8 cellular contexts compared by ENCODE assay signal in genomic region chr10:100286051-100287033, GRCh38.
DNase-seq lines count a peak whose midpoint lies in the region; ATAC-seq lines count a peak whose summit lies in the region.

Gene BLOC1S2 (minus strand): TSS chr10:100286680. CDS start chr10:100286659, 21 bp downstream.

- peak within 1 kb of the TSS; percentile 95 for H3K4me3 Mint-ChIP-seq in central memory CD8-positive, alpha-beta T cell

- peak within 1 kb of the TSS; percentile 92 for H3K27ac Mint-ChIP-seq in central memory CD8-positive, alpha-beta T cell (ENCODE audit: low read depth)

- H3K9me3 Mint-ChIP-seq in central memory CD8-positive, alpha-beta T cell, result no peaks in the 10 kb centered on the region

- H3K36me3 Mint-ChIP-seq in central memory CD8-positive, alpha-beta T cell (ENCODE audit: insufficient read depth), result peaks cover 20% of the 10 kb centered on the region

- H3K27me3 Mint-ChIP-seq in central memory CD8-positive, alpha-beta T cell, result no peaks in the 10 kb centered on the region

- ATAC-seq in GM18870 (IDR thresholded peaks at IDR 0.05; ENCODE audit: unreplicated experiment) (peak; percentile 58), HG03135 (IDR thresholded peaks at IDR 0.05; ENCODE audit: unreplicated experiment) (peak; percentile 86)
- ATAC-seq in activated CD4-positive, CD25-positive, alpha-beta regulatory T cell treated with anti-CD3 and anti-CD28 coated beads, Interleukin-2, amount 50 U/mL, for 24 hours, result peak; percentile 87 to 88
- ATAC-seq in central memory CD8-positive, alpha-beta T cell (replicated peaks; ENCODE audit: extremely low read depth, poor library complexity, severe bottlenecking), result peak; percentile 82

- H3K4me1 Mint-ChIP-seq in central memory CD8-positive, alpha-beta T cell, result peaks cover 20% of the 10 kb centered on the region

- DNase-seq in AG08395 (ENCODE audit: low spot score) (peak; percentile 99), NCI-H345 treated with DMSO at 0.1 percent for 48 hours (lab: John Stamatoyannopoulos, UW; ENCODE audit: unreplicated experiment) (peak; percentile 37), islet precursor cell (peak; percentile 95)
- peak; percentile 78 to 86 for DNase-seq in central memory CD8-positive, alpha-beta T cell (ENCODE audit: low spot score in 2 of 2)
- DNase-seq in stimulated activated CD4-positive, alpha-beta T cell treated with anti-CD3 and anti-CD28 coated beads, Interleukin-12 subunit alpha, Interleukin-12 subunit beta, amount 100 ng/mL, for 4 hours, result peak; percentile 86

Comparison
In these comparisons a context has a peak if more than half of its experiments do, and no peak if none do; other contexts are left out.
1. Peak in every context shown above with its lines: DNase-seq and ATAC-seq.
2. DNase-seq: peak in every context shown above with its lines; median percentile 99 in AG08395; 95 in islet precursor cell; 86 in stimulated activated CD4-positive, alpha-beta T cell treated with anti-CD3 and anti-CD28 coated beads, Interleukin-12 subunit alpha, Interleukin-12 subunit beta, amount 100 ng/mL, for 4 hours; 82 in central memory CD8-positive, alpha-beta T cell; 37 in NCI-H345 treated with DMSO at 0.1 percent for 48 hours.